In the genomic region with DNA sequence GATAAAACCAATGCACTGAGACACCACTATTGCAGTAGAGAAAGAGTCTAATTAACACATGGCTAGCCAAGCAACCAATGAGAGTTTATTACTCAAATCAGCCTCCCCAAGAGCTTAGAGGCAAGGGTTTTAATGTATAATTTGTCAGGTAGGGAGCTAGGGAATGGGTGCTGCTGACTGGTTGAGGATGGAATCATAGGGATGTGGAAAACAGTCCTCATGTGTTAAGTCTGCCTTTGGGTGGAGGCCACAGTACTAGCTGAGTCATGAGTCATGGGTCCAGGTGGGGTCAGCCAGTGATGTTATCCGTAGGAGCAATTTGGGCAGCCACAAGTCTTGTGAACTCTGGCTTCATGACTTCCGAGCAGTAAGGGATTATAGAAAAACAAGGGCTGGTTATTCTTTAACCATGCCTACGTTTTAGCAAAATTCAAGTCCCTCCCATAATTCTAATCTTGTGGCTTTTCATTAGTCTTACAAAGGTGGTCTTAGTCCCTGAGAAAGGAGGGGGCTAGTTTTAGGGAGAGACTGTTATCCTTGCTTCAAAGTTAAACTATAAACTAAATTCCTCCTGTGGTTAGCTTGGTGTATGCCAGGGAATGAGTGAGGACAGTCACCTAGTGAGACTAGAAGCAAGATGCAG, we compare ENCODE assay signal across 1 cellular context.
TF ChIP-seq lines count a peak whose summit lies in the region.

No MANE protein-coding gene starts in this region.

TF ChIP-seq in HepG2, 621 proteins besides CTCF, POLR2A, EP300 and RAD21 (continued from another document and continues in another):
- TF ChIP-seq, protein P1, sequence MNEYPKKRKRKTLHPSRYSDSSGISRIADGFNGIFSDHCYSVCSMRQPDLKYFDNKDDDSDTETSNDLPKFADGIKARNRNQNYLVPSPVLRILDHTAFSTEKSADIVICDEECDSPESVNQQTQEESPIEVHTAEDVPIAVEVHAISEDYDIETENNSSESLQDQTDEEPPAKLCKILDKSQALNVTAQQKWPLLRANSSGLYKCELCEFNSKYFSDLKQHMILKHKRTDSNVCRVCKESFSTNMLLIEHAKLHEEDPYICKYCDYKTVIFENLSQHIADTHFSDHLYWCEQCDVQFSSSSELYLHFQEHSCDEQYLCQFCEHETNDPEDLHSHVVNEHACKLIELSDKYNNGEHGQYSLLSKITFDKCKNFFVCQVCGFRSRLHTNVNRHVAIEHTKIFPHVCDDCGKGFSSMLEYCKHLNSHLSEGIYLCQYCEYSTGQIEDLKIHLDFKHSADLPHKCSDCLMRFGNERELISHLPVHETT (CRISPR knock-in tag; conservative IDR thresholded peaks at IDR 0.05): no peak
- TF ChIP-seq, protein P2, sequence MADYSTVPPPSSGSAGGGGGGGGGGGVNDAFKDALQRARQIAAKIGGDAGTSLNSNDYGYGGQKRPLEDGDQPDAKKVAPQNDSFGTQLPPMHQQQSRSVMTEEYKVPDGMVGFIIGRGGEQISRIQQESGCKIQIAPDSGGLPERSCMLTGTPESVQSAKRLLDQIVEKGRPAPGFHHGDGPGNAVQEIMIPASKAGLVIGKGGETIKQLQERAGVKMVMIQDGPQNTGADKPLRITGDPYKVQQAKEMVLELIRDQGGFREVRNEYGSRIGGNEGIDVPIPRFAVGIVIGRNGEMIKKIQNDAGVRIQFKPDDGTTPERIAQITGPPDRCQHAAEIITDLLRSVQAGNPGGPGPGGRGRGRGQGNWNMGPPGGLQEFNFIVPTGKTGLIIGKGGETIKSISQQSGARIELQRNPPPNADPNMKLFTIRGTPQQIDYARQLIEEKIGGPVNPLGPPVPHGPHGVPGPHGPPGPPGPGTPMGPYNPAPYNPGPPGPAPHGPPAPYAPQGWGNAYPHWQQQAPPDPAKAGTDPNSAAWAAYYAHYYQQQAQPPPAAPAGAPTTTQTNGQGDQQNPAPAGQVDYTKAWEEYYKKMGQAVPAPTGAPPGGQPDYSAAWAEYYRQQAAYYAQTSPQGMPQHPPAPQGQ (CRISPR knock-in tag; IDR thresholded peaks at IDR 0.05; ENCODE audit: borderline replicate concordance): no peak
- TF ChIP-seq, protein P3, sequence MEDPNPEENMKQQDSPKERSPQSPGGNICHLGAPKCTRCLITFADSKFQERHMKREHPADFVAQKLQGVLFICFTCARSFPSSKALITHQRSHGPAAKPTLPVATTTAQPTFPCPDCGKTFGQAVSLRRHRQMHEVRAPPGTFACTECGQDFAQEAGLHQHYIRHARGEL (CRISPR knock-in tag; IDR thresholded peaks at IDR 0.05): no peak
- no peak for TF ChIP-seq ZNF720 (CRISPR knock-in tag; IDR thresholded peaks at IDR 0.05)
- TF ChIP-seq ZNF263 (CRISPR knock-in tag; IDR thresholded peaks at IDR 0.05): no peak; the same call in 1 of the 2 replicates
- TF ChIP-seq, protein P4, sequence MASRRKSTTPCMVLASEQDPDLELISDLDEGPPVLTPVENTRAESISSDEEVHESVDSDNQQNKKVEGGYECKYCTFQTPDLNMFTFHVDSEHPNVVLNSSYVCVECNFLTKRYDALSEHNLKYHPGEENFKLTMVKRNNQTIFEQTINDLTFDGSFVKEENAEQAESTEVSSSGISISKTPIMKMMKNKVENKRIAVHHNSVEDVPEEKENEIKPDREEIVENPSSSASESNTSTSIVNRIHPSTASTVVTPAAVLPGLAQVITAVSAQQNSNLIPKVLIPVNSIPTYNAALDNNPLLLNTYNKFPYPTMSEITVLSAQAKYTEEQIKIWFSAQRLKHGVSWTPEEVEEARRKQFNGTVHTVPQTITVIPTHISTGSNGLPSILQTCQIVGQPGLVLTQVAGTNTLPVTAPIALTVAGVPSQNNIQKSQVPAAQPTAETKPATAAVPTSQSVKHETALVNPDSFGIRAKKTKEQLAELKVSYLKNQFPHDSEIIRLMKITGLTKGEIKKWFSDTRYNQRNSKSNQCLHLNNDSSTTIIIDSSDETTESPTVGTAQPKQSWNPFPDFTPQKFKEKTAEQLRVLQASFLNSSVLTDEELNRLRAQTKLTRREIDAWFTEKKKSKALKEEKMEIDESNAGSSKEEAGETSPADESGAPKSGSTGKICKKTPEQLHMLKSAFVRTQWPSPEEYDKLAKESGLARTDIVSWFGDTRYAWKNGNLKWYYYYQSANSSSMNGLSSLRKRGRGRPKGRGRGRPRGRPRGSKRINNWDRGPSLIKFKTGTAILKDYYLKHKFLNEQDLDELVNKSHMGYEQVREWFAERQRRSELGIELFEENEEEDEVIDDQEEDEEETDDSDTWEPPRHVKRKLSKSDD (CRISPR knock-in tag; IDR thresholded peaks at IDR 0.05; ENCODE audit: low read depth): no peak
- TF ChIP-seq DNMT1 (CRISPR knock-in tag; IDR thresholded peaks at IDR 0.05): no peak
- 0 out of 2 replicates have a peak, but pooled peaks have one; percentile 48 for TF ChIP-seq BRCA1 (CRISPR knock-in tag; IDR thresholded peaks at IDR 0.05)
- no peak for TF ChIP-seq PHB2 (IDR thresholded peaks at IDR 0.05; ENCODE audit: partially characterized antibody)
- TF ChIP-seq, protein P5, sequence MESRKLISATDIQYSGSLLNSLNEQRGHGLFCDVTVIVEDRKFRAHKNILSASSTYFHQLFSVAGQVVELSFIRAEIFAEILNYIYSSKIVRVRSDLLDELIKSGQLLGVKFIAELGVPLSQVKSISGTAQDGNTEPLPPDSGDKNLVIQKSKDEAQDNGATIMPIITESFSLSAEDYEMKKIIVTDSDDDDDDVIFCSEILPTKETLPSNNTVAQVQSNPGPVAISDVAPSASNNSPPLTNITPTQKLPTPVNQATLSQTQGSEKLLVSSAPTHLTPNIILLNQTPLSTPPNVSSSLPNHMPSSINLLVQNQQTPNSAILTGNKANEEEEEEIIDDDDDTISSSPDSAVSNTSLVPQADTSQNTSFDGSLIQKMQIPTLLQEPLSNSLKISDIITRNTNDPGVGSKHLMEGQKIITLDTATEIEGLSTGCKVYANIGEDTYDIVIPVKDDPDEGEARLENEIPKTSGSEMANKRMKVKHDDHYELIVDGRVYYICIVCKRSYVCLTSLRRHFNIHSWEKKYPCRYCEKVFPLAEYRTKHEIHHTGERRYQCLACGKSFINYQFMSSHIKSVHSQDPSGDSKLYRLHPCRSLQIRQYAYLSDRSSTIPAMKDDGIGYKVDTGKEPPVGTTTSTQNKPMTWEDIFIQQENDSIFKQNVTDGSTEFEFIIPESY (CRISPR knock-in tag; IDR thresholded peaks at IDR 0.05): 0 out of 2 replicates have a peak, but pooled peaks have one; percentile 21
- TF ChIP-seq ZNF547 (CRISPR knock-in tag; IDR thresholded peaks at IDR 0.05): no peak
- no peak; the same call in 1 of the 2 replicates for TF ChIP-seq HDAC2 (CRISPR knock-in tag; IDR thresholded peaks at IDR 0.05)
- TF ChIP-seq, protein P6, sequence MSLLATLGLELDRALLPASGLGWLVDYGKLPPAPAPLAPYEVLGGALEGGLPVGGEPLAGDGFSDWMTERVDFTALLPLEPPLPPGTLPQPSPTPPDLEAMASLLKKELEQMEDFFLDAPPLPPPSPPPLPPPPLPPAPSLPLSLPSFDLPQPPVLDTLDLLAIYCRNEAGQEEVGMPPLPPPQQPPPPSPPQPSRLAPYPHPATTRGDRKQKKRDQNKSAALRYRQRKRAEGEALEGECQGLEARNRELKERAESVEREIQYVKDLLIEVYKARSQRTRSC (CRISPR knock-in tag; IDR thresholded peaks at IDR 0.05; ENCODE audit: low read depth): no peak
- TF ChIP-seq SP4 (CRISPR knock-in tag; IDR thresholded peaks at IDR 0.05): 0 out of 2 replicates have a peak, but pooled peaks have one; percentile 29
- TF ChIP-seq, protein P7, sequence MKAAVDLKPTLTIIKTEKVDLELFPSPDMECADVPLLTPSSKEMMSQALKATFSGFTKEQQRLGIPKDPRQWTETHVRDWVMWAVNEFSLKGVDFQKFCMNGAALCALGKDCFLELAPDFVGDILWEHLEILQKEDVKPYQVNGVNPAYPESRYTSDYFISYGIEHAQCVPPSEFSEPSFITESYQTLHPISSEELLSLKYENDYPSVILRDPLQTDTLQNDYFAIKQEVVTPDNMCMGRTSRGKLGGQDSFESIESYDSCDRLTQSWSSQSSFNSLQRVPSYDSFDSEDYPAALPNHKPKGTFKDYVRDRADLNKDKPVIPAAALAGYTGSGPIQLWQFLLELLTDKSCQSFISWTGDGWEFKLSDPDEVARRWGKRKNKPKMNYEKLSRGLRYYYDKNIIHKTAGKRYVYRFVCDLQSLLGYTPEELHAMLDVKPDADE (CRISPR knock-in tag; IDR thresholded peaks at IDR 0.05): no peak
- TF ChIP-seq MZF1 (CRISPR knock-in tag; IDR thresholded peaks at IDR 0.05; ENCODE audit: borderline replicate concordance): no peak
- TF ChIP-seq ZNF282 (IDR thresholded peaks at IDR 0.05; ENCODE audit: partially characterized antibody): no peak
- peak; percentile 27; the same call in 1 of the 2 replicates for TF ChIP-seq FOXK1 (CRISPR knock-in tag; IDR thresholded peaks at IDR 0.05; ENCODE audit: borderline replicate concordance, low read depth)
- TF ChIP-seq, protein P8, sequence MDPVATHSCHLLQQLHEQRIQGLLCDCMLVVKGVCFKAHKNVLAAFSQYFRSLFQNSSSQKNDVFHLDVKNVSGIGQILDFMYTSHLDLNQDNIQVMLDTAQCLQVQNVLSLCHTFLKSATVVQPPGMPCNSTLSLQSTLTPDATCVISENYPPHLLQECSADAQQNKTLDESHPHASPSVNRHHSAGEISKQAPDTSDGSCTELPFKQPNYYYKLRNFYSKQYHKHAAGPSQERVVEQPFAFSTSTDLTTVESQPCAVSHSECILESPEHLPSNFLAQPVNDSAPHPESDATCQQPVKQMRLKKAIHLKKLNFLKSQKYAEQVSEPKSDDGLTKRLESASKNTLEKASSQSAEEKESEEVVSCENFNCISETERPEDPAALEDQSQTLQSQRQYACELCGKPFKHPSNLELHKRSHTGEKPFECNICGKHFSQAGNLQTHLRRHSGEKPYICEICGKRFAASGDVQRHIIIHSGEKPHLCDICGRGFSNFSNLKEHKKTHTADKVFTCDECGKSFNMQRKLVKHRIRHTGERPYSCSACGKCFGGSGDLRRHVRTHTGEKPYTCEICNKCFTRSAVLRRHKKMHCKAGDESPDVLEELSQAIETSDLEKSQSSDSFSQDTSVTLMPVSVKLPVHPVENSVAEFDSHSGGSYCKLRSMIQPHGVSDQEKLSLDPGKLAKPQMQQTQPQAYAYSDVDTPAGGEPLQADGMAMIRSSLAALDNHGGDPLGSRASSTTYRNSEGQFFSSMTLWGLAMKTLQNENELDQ (CRISPR knock-in tag; IDR thresholded peaks at IDR 0.05; ENCODE audit: borderline replicate concordance): no peak
- TF ChIP-seq ZFP1 (CRISPR knock-in tag; IDR thresholded peaks at IDR 0.05): no peak
- TF ChIP-seq, protein P9, sequence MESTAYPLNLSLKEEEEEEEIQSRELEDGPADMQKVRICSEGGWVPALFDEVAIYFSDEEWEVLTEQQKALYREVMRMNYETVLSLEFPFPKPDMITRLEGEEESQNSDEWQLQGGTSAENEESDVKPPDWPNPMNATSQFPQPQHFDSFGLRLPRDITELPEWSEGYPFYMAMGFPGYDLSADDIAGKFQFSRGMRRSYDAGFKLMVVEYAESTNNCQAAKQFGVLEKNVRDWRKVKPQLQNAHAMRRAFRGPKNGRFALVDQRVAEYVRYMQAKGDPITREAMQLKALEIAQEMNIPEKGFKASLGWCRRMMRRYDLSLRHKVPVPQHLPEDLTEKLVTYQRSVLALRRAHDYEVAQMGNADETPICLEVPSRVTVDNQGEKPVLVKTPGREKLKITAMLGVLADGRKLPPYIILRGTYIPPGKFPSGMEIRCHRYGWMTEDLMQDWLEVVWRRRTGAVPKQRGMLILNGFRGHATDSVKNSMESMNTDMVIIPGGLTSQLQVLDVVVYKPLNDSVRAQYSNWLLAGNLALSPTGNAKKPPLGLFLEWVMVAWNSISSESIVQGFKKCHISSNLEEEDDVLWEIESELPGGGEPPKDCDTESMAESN (CRISPR knock-in tag; conservative IDR thresholded peaks at IDR 0.05): no peak
- TF ChIP-seq, protein P10, sequence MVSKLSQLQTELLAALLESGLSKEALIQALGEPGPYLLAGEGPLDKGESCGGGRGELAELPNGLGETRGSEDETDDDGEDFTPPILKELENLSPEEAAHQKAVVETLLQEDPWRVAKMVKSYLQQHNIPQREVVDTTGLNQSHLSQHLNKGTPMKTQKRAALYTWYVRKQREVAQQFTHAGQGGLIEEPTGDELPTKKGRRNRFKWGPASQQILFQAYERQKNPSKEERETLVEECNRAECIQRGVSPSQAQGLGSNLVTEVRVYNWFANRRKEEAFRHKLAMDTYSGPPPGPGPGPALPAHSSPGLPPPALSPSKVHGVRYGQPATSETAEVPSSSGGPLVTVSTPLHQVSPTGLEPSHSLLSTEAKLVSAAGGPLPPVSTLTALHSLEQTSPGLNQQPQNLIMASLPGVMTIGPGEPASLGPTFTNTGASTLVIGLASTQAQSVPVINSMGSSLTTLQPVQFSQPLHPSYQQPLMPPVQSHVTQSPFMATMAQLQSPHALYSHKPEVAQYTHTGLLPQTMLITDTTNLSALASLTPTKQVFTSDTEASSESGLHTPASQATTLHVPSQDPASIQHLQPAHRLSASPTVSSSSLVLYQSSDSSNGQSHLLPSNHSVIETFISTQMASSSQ (IDR thresholded peaks at IDR 0.05; ENCODE audit: low read depth): peak; percentile 88
- TF ChIP-seq, protein P10 (CRISPR knock-in tag; IDR thresholded peaks at IDR 0.05; ENCODE audit: borderline replicate concordance): peak; percentile 84; the same call in 1 of the 2 replicates
- TF ChIP-seq CEBPG (CRISPR knock-in tag; IDR thresholded peaks at IDR 0.05): 0 out of 2 replicates have a peak, but pooled peaks have one; percentile 14
- no peak for TF ChIP-seq SP5 (CRISPR knock-in tag; IDR thresholded peaks at IDR 0.05; ENCODE audit: borderline replicate concordance, low read depth)
- TF ChIP-seq, protein P11, sequence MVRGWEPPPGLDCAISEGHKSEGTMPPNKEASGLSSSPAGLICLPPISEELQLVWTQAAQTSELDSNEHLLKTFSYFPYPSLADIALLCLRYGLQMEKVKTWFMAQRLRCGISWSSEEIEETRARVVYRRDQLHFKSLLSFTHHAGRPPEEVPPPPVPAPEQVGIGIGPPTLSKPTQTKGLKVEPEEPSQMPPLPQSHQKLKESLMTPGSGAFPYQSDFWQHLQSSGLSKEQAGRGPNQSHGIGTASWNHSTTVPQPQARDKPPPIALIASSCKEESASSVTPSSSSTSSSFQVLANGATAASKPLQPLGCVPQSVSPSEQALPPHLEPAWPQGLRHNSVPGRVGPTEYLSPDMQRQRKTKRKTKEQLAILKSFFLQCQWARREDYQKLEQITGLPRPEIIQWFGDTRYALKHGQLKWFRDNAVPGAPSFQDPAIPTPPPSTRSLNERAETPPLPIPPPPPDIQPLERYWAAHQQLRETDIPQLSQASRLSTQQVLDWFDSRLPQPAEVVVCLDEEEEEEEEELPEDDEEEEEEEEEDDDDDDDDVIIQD (CRISPR knock-in tag; IDR thresholded peaks at IDR 0.05; ENCODE audit: low read depth): peak; percentile 87; the same call in 1 of the 2 replicates
- TF ChIP-seq, protein P12, sequence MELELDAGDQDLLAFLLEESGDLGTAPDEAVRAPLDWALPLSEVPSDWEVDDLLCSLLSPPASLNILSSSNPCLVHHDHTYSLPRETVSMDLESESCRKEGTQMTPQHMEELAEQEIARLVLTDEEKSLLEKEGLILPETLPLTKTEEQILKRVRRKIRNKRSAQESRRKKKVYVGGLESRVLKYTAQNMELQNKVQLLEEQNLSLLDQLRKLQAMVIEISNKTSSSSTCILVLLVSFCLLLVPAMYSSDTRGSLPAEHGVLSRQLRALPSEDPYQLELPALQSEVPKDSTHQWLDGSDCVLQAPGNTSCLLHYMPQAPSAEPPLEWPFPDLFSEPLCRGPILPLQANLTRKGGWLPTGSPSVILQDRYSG (CRISPR knock-in tag; IDR thresholded peaks at IDR 0.05): no peak
